36 cellular contexts compared by ENCODE assay signal in genomic region chr1:29114654-29115053, GRCh38. TPM values are rescaled to one million over a fixed set of nuclear protein-coding genes. Genes with fewer than 3 reads are reported as not detected.
"Had no signal": no experiment of that assay in that cellular context is flagged by ENCODE, and none has a peak within 500 bp of the region (broad histone marks: within the 10 kb centered on the region; RNA-seq: fewer than 3 reads in every experiment).

No MANE protein-coding gene starts in this region.

- H3K27ac ChIP-seq: adrenal gland, body of pancreas, brain microvascular endothelial cell, breast epithelium, VCaP had no signal

- H3K36me3 ChIP-seq: adrenal gland, brain microvascular endothelial cell, breast epithelium had no signal

- DNase-seq: activated B cell treated with CpG ODN at 0.5 μM for 24 hours; activated CD4-positive, alpha-beta memory T cell treated with anti-CD3 and anti-CD28 coated beads for 36 hours; activated CD4-positive, alpha-beta T cell treated with anti-CD3 and anti-CD28 coated beads for 4 hours; activated CD4-positive, alpha-beta T cell treated with anti-CD3 and anti-CD28 coated beads, Interleukin-2, amount 10 ng/mL, durations not matched to agents 24 days and 14 days; activated CD4-positive, alpha-beta T cell treated with anti-CD3 and anti-CD28 coated beads, Interleukin-2, amount 50 U/mL, for 1 hour; activated CD4-positive, alpha-beta T cell treated with anti-CD3 and anti-CD28 coated beads, Interleukin-2, amount 50 U/mL, for 4 hours; activated CD4-positive, CD25-positive, alpha-beta regulatory T cell treated with anti-CD3 and anti-CD28 coated beads, Interleukin-2, amount 50 U/mL, for 72 hours; activated CD8-positive, alpha-beta memory T cell treated with anti-CD3 and anti-CD28 coated beads, Interleukin-2, amount 50 U/mL, for 4 hours; activated CD8-positive, alpha-beta T cell treated with anti-CD3 and anti-CD28 coated beads for 36 hours; activated effector memory CD4-positive, alpha-beta T cell treated with anti-CD3 and anti-CD28 coated beads, Interleukin-2, amount 50 U/mL, for 16 hours; activated gamma-delta T cell treated with Interleukin-2 at 50 U/mL for 16 hours; activated naive CD4-positive, alpha-beta T cell; activated naive CD4-positive, alpha-beta T cell treated with anti-CD3 and anti-CD28 coated beads for 36 hours; activated naive CD4-positive, alpha-beta T cell treated with anti-CD3 and anti-CD28 coated beads, Interleukin-2, amount 50 U/mL, for 16 hours; activated naive CD8-positive, alpha-beta T cell treated with anti-CD3 and anti-CD28 coated beads for 36 hours; activated T-cell treated with anti-CD3 and anti-CD28 coated beads for 4 hours; activated T-cell treated with anti-CD3 and anti-CD28 coated beads, Interleukin-2, amount 50 U/mL, for 1 hour; activated T-cell treated with anti-CD3 and anti-CD28 coated beads, Interleukin-2, amount 50 U/mL, for 4 hours; activated T-cell treated with anti-CD3 and anti-CD28 coated beads, Interleukin-2, amount 50 U/mL, for 72 hours; amniotic stem cell; aorta; body of pancreas; brain microvascular endothelial cell; central memory CD4-positive, alpha-beta T cell; T-helper 2 cell; T-helper 9 cell had no signal

- FAIRE-seq: astrocyte, TTC549 had no signal

- H3K9me3 ChIP-seq: adrenal gland, body of pancreas, breast epithelium had no signal

- H3K27me3 ChIP-seq: adrenal gland, body of pancreas, brain microvascular endothelial cell, breast epithelium had no signal

- H3K27me3 Mint-ChIP-seq: activated B cell treated with CpG ODN at 0.5 μM for 24 hours; activated CD4-positive, alpha-beta memory T cell treated with anti-CD3 and anti-CD28 coated beads for 36 hours; activated CD4-positive, alpha-beta T cell treated with anti-CD3 and anti-CD28 coated beads, Interleukin-2, amount 10 ng/mL, durations not matched to agents 24 days and 14 days; activated CD8-positive, alpha-beta T cell treated with anti-CD3 and anti-CD28 coated beads for 36 hours; activated naive CD8-positive, alpha-beta T cell treated with anti-CD3 and anti-CD28 coated beads for 36 hours; activated T-helper 17 cell treated with anti-CD3 and anti-CD28 coated beads, Interleukin-2, amount 50 U/mL, for 72 hours had no signal

- H3K4me3 Mint-ChIP-seq: activated B cell treated with CpG ODN at 0.5 μM for 24 hours; activated CD4-positive, alpha-beta memory T cell treated with anti-CD3 and anti-CD28 coated beads for 36 hours; activated CD4-positive, alpha-beta T cell treated with anti-CD3 and anti-CD28 coated beads, Interleukin-2, amount 10 ng/mL, durations not matched to agents 24 days and 14 days; activated CD8-positive, alpha-beta T cell treated with anti-CD3 and anti-CD28 coated beads for 36 hours; activated naive CD4-positive, alpha-beta T cell treated with anti-CD3 and anti-CD28 coated beads for 36 hours; activated naive CD8-positive, alpha-beta T cell treated with anti-CD3 and anti-CD28 coated beads for 36 hours; activated T-cell treated with anti-CD3 and anti-CD28 coated beads, Interleukin-2, amount 50 U/mL, for 4 hours; activated T-cell treated with anti-CD3 and anti-CD28 coated beads, Interleukin-2, amount 50 U/mL, for 72 hours; activated T-helper 1 cell treated with anti-CD3 and anti-CD28 coated beads, Interleukin-12 subunit alpha, Interleukin-12 subunit beta, Interleukin-2, Interleukin-4 antibody, amounts not matched to agents 30 ng/mL and 10 ng/mL and 1 ng/mL, durations not matched to agents 14 hours and 24 hours and 36 hours; activated T-helper 17 cell treated with anti-CD3 and anti-CD28 coated beads, Interleukin-2, amount 50 U/mL, for 72 hours; T-helper 2 cell treated with Interferon-gamma antibody and Interleukin-4, amounts not matched to agents 5 μg/mL and 100 μg/mL, for 36 hours had no signal

- H3K4me1 Mint-ChIP-seq: activated B cell treated with CpG ODN at 0.5 μM for 24 hours; activated T-helper 17 cell treated with anti-CD3 and anti-CD28 coated beads, Interleukin-2, amount 50 U/mL, for 72 hours had no signal

- ATAC-seq: activated naive CD4-positive, alpha-beta T cell treated with anti-CD3 and anti-CD28 coated beads, Interleukin-2, amount 50 U/mL, for 72 hours; activated T-cell treated with anti-CD3 and anti-CD28 coated beads, Interleukin-2, amount 50 U/mL, for 4 hours; activated T-cell treated with anti-CD3 and anti-CD28 coated beads, Interleukin-2, amount 50 U/mL, for 72 hours; activated T-helper 17 cell treated with anti-CD3 and anti-CD28 coated beads, Interleukin-2, amount 50 U/mL, for 72 hours; body of pancreas had no signal

- H3K4me1 ChIP-seq: adrenal gland, body of pancreas, breast epithelium had no signal

- H3K27ac Mint-ChIP-seq: activated B cell treated with CpG ODN at 0.5 μM for 24 hours; activated CD4-positive, alpha-beta memory T cell treated with anti-CD3 and anti-CD28 coated beads for 36 hours; activated CD4-positive, alpha-beta T cell treated with anti-CD3 and anti-CD28 coated beads, Interleukin-2, amount 10 ng/mL, durations not matched to agents 24 days and 14 days; activated CD8-positive, alpha-beta T cell treated with anti-CD3 and anti-CD28 coated beads for 36 hours; activated naive CD4-positive, alpha-beta T cell treated with anti-CD3 and anti-CD28 coated beads for 36 hours; activated naive CD4-positive, alpha-beta T cell treated with anti-CD3 and anti-CD28 coated beads, Interleukin-2, amount 50 U/mL, for 72 hours; activated naive CD8-positive, alpha-beta T cell treated with anti-CD3 and anti-CD28 coated beads for 36 hours; activated T-cell treated with anti-CD3 and anti-CD28 coated beads, Interleukin-2, amount 50 U/mL, for 72 hours; activated T-helper 1 cell treated with anti-CD3 and anti-CD28 coated beads, Interleukin-12 subunit alpha, Interleukin-12 subunit beta, Interleukin-2, Interleukin-4 antibody, amounts not matched to agents 30 ng/mL and 10 ng/mL and 1 ng/mL, durations not matched to agents 14 hours and 24 hours and 36 hours; activated T-helper 17 cell treated with anti-CD3 and anti-CD28 coated beads, Interleukin-2, amount 50 U/mL, for 72 hours; T-helper 2 cell treated with Interferon-gamma antibody and Interleukin-4, amounts not matched to agents 5 μg/mL and 100 μg/mL, for 36 hours had no signal

- H3K4me3 ChIP-seq: adrenal gland, body of pancreas, breast epithelium had no signal

RNA-seq across cellular contexts. Expression of gene TMEM200B, which starts 9.0 kb away (rescaled TPM):
- total RNA-seq: activated B cell treated with CpG ODN at 0.5 μM for 24 hours; T-helper 1 cell treated with Interleukin-12 subunit alpha and Interleukin-12 subunit beta and Interleukin-4 antibody, amounts not matched to agents 30 ng/mL and 1 ng/mL, for 36 hours had no signal
